ENCODE assay signal across 12 cellular contexts in the genomic region with DNA sequence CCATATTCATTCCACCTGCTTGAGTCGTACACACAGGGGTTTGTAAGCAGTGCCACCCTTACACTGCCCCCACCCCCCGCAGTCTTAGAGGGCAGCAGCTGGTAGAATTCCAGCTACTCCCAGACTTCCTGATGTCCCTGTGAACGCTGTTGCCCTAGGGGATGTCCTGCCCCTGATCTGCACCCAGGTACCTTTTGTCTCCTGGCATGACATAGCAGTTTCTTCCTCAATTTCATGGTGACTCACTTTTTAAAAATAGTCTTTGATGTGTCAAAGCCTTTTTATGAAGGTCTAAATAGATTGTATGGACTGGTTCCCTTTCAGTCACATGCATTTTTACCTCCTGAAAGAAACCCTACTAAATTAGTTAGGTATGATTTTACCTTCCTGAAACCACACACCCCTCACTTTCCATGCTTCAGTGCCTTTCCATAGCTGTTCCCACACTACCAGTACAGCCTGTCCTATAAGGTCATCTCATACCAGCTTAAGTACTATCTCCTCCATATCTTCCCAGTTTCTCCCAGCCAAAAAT.
DNase-seq lines count a peak whose midpoint lies in the region; ATAC-seq lines count a peak whose summit lies in the region.
"Had no signal": no experiment of that assay in that cellular context is flagged by ENCODE, and none has a peak within 500 bp of the region (broad histone marks: within the 10 kb centered on the region; RNA-seq: fewer than 3 reads in every experiment).

No MANE protein-coding gene starts in this region.

- intact Hi-C loops in Right ventricle myocardium superior (cut with DNase I), result no loop called here
- intact Hi-C loops in cardiac septum (cut with DNase I), result no loop called here

- DNase-seq in Right ventricle myocardium superior, result no peak
- no peak for DNase-seq in cardiac septum (ENCODE audit: low spot score)
- DNase-seq in NCI-H2081 (lab: John Stamatoyannopoulos, UW), result peak; percentile 68 to 83
- DNase-seq in dermis blood vessel endothelial cell, result peak; percentile 56
- no peak for DNase-seq in GOT3 (lab: John Stamatoyannopoulos, UW)
- DNase-seq in ureter (ENCODE audit: low spot score), result no peak
- DNase-seq: hippocampal formation, NCI-H510A treated with DMSO at 0.1 percent for 48 hours, pancreas had no signal

- H3K27ac Mint-ChIP-seq in stimulated activated naive CD8-positive, alpha-beta T cell treated with anti-CD3 and anti-CD28 coated beads, Interleukin-15, Interleukin-2, amounts not matched to agents 100 ng/mL and 50 ng/mL, for 24 hours, result peak overlapping the region; percentile 9

- no peaks in the 10 kb centered on the region for H3K27me3 Mint-ChIP-seq in stimulated activated naive CD8-positive, alpha-beta T cell treated with anti-CD3 and anti-CD28 coated beads, Interleukin-15, Interleukin-2, amounts not matched to agents 100 ng/mL and 50 ng/mL, for 24 hours
- H3K27me3 Mint-ChIP-seq: brain had no signal

- peaks cover 18% of the 10 kb centered on the region for H3K36me3 Mint-ChIP-seq in stimulated activated naive CD8-positive, alpha-beta T cell treated with anti-CD3 and anti-CD28 coated beads, Interleukin-15, Interleukin-2, amounts not matched to agents 100 ng/mL and 50 ng/mL, for 24 hours (ENCODE audit: low read depth)

- ATAC-seq in Right ventricle myocardium superior (ENCODE audit: poor library complexity) (peak; percentile 14), HG03521 (IDR thresholded peaks at IDR 0.05; ENCODE audit: unreplicated experiment) (no peak)

- H3K9me3 Mint-ChIP-seq in stimulated activated naive CD8-positive, alpha-beta T cell treated with anti-CD3 and anti-CD28 coated beads, Interleukin-15, Interleukin-2, amounts not matched to agents 100 ng/mL and 50 ng/mL, for 24 hours, result peaks cover 18% of the 10 kb centered on the region

- peaks cover 16% of the 10 kb centered on the region for H3K4me1 Mint-ChIP-seq in stimulated activated naive CD8-positive, alpha-beta T cell treated with anti-CD3 and anti-CD28 coated beads, Interleukin-15, Interleukin-2, amounts not matched to agents 100 ng/mL and 50 ng/mL, for 24 hours (ENCODE audit: low read depth)

- H3K4me3 Mint-ChIP-seq in stimulated activated naive CD8-positive, alpha-beta T cell treated with anti-CD3 and anti-CD28 coated beads, Interleukin-15, Interleukin-2, amounts not matched to agents 100 ng/mL and 50 ng/mL, for 24 hours, result no peak overlapping the region
- H3K4me3 Mint-ChIP-seq: brain had no signal

Comparison
In these comparisons a context has a peak if more than half of its experiments do, and no peak if none do; other contexts are left out.
1. DNase-seq: peak in NCI-H2081 (2 of 2) and dermis blood vessel endothelial cell (single experiment); none in Right ventricle myocardium superior (single experiment), cardiac septum (single experiment), GOT3 (single experiment) and ureter (single experiment).